ENCODE assay signal across 11 cellular contexts in the genomic region with DNA sequence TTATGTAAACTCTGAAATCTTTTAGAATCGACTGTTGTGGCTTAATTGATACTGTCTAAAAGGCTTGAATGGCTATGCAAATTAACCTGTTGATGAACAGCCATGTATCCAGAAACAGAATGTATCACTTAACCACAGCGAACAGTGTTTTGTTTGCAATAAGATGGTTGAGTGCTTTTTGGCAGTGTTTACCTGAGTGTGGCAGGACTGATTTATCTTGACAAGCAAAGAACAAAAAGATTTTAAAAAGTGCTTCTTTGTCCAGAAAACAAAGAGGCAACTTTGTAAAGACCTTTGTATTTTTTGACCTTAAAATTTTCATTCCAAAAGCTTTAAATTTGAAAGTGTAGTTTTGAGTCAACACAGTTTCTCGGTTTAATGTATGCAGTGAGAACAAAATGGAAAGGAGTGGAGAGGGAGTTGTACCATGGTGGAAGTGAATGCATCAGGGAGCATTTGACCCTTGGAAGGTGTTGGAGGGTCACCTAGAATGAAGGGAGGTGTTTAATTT. TPM values are rescaled to one million over a fixed set of nuclear protein-coding genes. Genes with fewer than 3 reads are reported as not detected.
DNase-seq lines count a peak whose midpoint lies in the region; ATAC-seq, FAIRE-seq and TF ChIP-seq lines count a peak whose summit lies in the region.
"Had no signal": no experiment of that assay in that cellular context is flagged by ENCODE, and none has a peak within 500 bp of the region (broad histone marks: within the 10 kb centered on the region; RNA-seq: fewer than 3 reads in every experiment).

No MANE protein-coding gene starts in this region.

- H3K36me3 ChIP-seq in GM12878 (ENCODE audit: control insufficient read depth in 2 of 2, insufficient read depth in 2 of 2, low read length in 1 of 2) = no peaks in the 10 kb centered on the region
- H3K36me3 ChIP-seq: ovary had no signal

- 5% methylated on average over 3 of the region's 3 CpGs for WGBS in GM12878 (ENCODE audit: insufficient coverage, insufficient replicate concordance, low lambda C conversion rate, missing lambda C conversion rate)

- FAIRE-seq in GM12878 (lab: Jason Lieb, UNC) = peak; percentile 88

- BruUV-seq in GM12878 (replicated peaks; lab: Mats Ljungman, UMichigan) = no TSS peak

- no peak for TF ChIP-seq RAD21 in GM12878 (IDR thresholded peaks at IDR 0.05; ENCODE audit: insufficient read depth, low read depth, low read length)

- CTCF ChIA-PET in GM12878 (lab: Yijun Ruan, JAX) = interaction anchor here (1.0 to 2.0 kb wide), 4 partner anchors 23 to 116 kb away, joined by 3 to 13 read pairs (median 4); no protein-coding TSS in a partner anchor

- intact Hi-C loops in GM12878 (cut with micrococcal nuclease; ENCODE audit: unreplicated experiment) = loop anchor here (1.0 kb wide), 1 partner anchor 29 kb away; no protein-coding TSS in a partner anchor

- peak; percentile 29 to 73; a peak in 2 of 4 replicates for TF ChIP-seq EP300 in GM12878 (IDR thresholded peaks at IDR 0.05; ENCODE audit: borderline replicate concordance in 1 of 2, control insufficient read depth in 1 of 2, low read depth in 2 of 2, low read length in 2 of 2)

- no peaks in the 10 kb centered on the region for H3K27me3 ChIP-seq in GM12878 (replicated peaks in 1 of 2; ENCODE audit: control insufficient read depth in 2 of 2, insufficient read depth in 2 of 2, low read length in 1 of 2)
- H3K27me3 ChIP-seq: ovary had no signal

- TF ChIP-seq CTCF in GM12878 (IDR thresholded peaks at IDR 0.05 in 2 of 3, conservative IDR thresholded peaks at IDR 0.05 in 1 of 3; ENCODE audit: control insufficient read depth in 2 of 3, extremely low read depth in 1 of 3, insufficient read depth in 1 of 3, low read depth in 3 of 3, low read length in 3 of 3) = no peak

- H2AFZ ChIP-seq in GM12878 (ENCODE audit: control insufficient read depth, low read depth, low read length) = no peak overlapping the region; the same call in 1 of the 2 replicates

- no peak overlapping the region for H3K9ac ChIP-seq in GM12878 (ENCODE audit: control insufficient read depth, insufficient read depth, low read length)

- POLR2A ChIA-PET in GM12878 (lab: Charles Lee) = interaction anchor here (2.1 kb wide), 1 partner anchor 11 kb away, joined by 9 read pairs; no protein-coding TSS in a partner anchor

- peaks cover 17% of the 10 kb centered on the region for H3K4me1 ChIP-seq in GM12878 (ENCODE audit: control insufficient read depth, insufficient read depth, low read length)

- DNase-seq in GM12878 (ENCODE audit: low read depth, low spot score) (peak; percentile 73), dermis blood vessel endothelial cell (no peak), globus pallidus (ENCODE audit: low spot score) (no peak), kidney glomerular epithelial cell (lab: John Stamatoyannopoulos, UW) (no peak), RPMI8226 (no peak)
- DNase-seq: activated CD8-positive, alpha-beta memory T cell treated with anti-CD3 and anti-CD28 coated beads, Interleukin-2, amount 50 U/mL, for 48 hours; ovary; SIG-M5 had no signal

- H3K9me3 ChIP-seq in GM12878 (replicated peaks; ENCODE audit: control insufficient read depth, insufficient read depth, low read length) = no peaks in the 10 kb centered on the region
- H3K9me3 ChIP-seq: ovary had no signal

- peak overlapping the region; percentile 39; the same call in 1 of the 2 replicates for H3K4me3 ChIP-seq in GM12878
- H3K4me3 ChIP-seq: ovary had no signal

- RAD21 ChIA-PET in GM12878 (lab: Charles Lee; ENCODE audit: unreplicated experiment) = interaction anchor here (0.8 to 2.7 kb wide), 5 partner anchors 16 to 86 kb away, joined by 3 to 12 read pairs (median 9); a partner anchor contains a TSS

- SMC1A ChIA-PET in GM12878 (lab: Charles Lee; ENCODE audit: uncharacterized antibody, unreplicated experiment) = interaction anchor here (0.9 to 2.6 kb wide), 13 partner anchors 10 to 117 kb away, joined by 3 to 17 read pairs (median 4); a partner anchor contains a TSS

- TF ChIP-seq POLR2A in GM12878 (IDR thresholded peaks at IDR 0.05; ENCODE audit: low read depth, low read length) = no peak

- peaks cover 74% of the 10 kb centered on the region for H3K79me2 ChIP-seq in GM12878 (ENCODE audit: control insufficient read depth, insufficient read depth, low read length)

- no peaks in the 10 kb centered on the region for H4K20me1 ChIP-seq in GM12878 (ENCODE audit: control insufficient read depth, insufficient read depth)

- H3K27ac ChIP-seq in GM12878 (ENCODE audit: control insufficient read depth, insufficient read depth) = peak overlapping the region; percentile 52
- H3K27ac ChIP-seq: ovary had no signal

- ATAC-seq in GM18870 (IDR thresholded peaks at IDR 0.05; ENCODE audit: unreplicated experiment) (peak; percentile 97), GM21786 (IDR thresholded peaks at IDR 0.05; ENCODE audit: unreplicated experiment) (peak; percentile 93), HG03432 (IDR thresholded peaks at IDR 0.05; ENCODE audit: unreplicated experiment) (peak; percentile 92), GM12878 (peak; percentile 97)

- peak overlapping the region; percentile 82 for H3K4me2 ChIP-seq in GM12878 (ENCODE audit: control insufficient read depth, insufficient read depth)

- in situ Hi-C loops in GM12878 (cut with MboI) = no loop called here

TF ChIP-seq in GM12878, 131 proteins besides CTCF, POLR2A, EP300 and RAD21 (continues in another document):
- no peak for TF ChIP-seq WRNIP1 (IDR thresholded peaks at IDR 0.05; ENCODE audit: borderline replicate concordance, low read depth, low read length)
- 0 out of 2 replicates have a peak, but pooled peaks have one; percentile 22 for TF ChIP-seq YY1 (IDR thresholded peaks at IDR 0.05; ENCODE audit: low read depth, low read length)
- TF ChIP-seq YBX1 (IDR thresholded peaks at IDR 0.05) = no peak
- TF ChIP-seq, protein P1, sequence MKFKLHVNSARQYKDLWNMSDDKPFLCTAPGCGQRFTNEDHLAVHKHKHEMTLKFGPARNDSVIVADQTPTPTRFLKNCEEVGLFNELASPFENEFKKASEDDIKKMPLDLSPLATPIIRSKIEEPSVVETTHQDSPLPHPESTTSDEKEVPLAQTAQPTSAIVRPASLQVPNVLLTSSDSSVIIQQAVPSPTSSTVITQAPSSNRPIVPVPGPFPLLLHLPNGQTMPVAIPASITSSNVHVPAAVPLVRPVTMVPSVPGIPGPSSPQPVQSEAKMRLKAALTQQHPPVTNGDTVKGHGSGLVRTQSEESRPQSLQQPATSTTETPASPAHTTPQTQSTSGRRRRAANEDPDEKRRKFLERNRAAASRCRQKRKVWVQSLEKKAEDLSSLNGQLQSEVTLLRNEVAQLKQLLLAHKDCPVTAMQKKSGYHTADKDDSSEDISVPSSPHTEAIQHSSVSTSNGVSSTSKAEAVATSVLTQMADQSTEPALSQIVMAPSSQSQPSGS (IDR thresholded peaks at IDR 0.05; ENCODE audit: low read length) = peak; percentile 64; the same call in 1 of the 2 replicates
- TF ChIP-seq BHLHE40 (IDR thresholded peaks at IDR 0.05; ENCODE audit: borderline replicate concordance in 1 of 2, low read depth in 2 of 2, low read length in 1 of 2) = peak in 1 of 2 experiments; percentile 67; a peak in 2 of 4 replicates
- peak; percentile 70; the same call in 1 of the 2 replicates for TF ChIP-seq CBFB (IDR thresholded peaks at IDR 0.05; ENCODE audit: low read depth)
- TF ChIP-seq ZNF217 (IDR thresholded peaks at IDR 0.05) = peak; percentile 75; the same call in 1 of the 2 replicates
- TF ChIP-seq EZH2 (IDR thresholded peaks at IDR 0.05; ENCODE audit: borderline replicate concordance, control insufficient read depth, low read depth, low read length) = no peak
- TF ChIP-seq FOS (IDR thresholded peaks at IDR 0.05; ENCODE audit: borderline replicate concordance, extremely low read depth, insufficient read length) = no peak
- TF ChIP-seq TBL1XR1 (IDR thresholded peaks at IDR 0.05; ENCODE audit: low read depth, low read length) = no peak
- TF ChIP-seq MEF2A (IDR thresholded peaks at IDR 0.05; ENCODE audit: insufficient read depth, low read depth, low read length) = 0 out of 2 replicates have a peak, but pooled peaks have one; percentile 12
- peak; percentile 39 for TF ChIP-seq NFIC (IDR thresholded peaks at IDR 0.05; ENCODE audit: low read depth, low read length)
- TF ChIP-seq HDGF (IDR thresholded peaks at IDR 0.05) = no peak
- no peak for TF ChIP-seq STAT1 (conservative IDR thresholded peaks at IDR 0.05)
- peak; percentile 69; the same call in 1 of the 2 replicates for TF ChIP-seq NR2F1 (conservative IDR thresholded peaks at IDR 0.05)
- no peak for TF ChIP-seq MXI1 (IDR thresholded peaks at IDR 0.05; ENCODE audit: low read depth, low read length)
- peak; percentile 53; the same call in 1 of the 2 replicates for TF ChIP-seq PML (IDR thresholded peaks at IDR 0.05; ENCODE audit: low read length)
- TF ChIP-seq ZNF384 (IDR thresholded peaks at IDR 0.05; ENCODE audit: borderline replicate concordance, low read depth, low read length) = no peak
- peak; percentile 55 for TF ChIP-seq MEF2B (IDR thresholded peaks at IDR 0.05; ENCODE audit: partially characterized antibody, poor library complexity, severe bottlenecking)
- peak; percentile 31; the same call in 1 of the 2 replicates for TF ChIP-seq CREB1 (IDR thresholded peaks at IDR 0.05; ENCODE audit: low read depth)
- TF ChIP-seq RUNX3 (IDR thresholded peaks at IDR 0.05; ENCODE audit: low read length) = peak; percentile 91

RNA-seq across cellular contexts. Expression of a gene that starts 18.0 kb away (rescaled TPM):
- 220 and 233 TPM in 2 replicates for total RNA-seq in GM12878 (2013; cell fraction: nucleolus; rRNA removed)
- total RNA-seq in GM12878 (2014; rRNA removed) (16.2 and 19.8 TPM in 2 replicates), GM12878 (2014; rRNA removed; fragmentation: Illumina TruSeq; extraction: Trizol) (20.9 and 23.2 TPM in 2 replicates), GM12878 (2021) (22.6 and 23.4 TPM in 2 replicates), dermis blood vessel endothelial cell (12.3 and 14.6 TPM in 2 replicates)
- polyA plus RNA-seq in GM12878 (2011; ENCODE audit: low read depth) = 17.2 TPM
- polyA plus RNA-seq in GM12878 (2011; rRNA removed) (9.6 and 13.3 TPM in 2 replicates), GM12878 (2014; fragmentation: Illumina TruSeq; extraction: Trizol) (17.7 and 18.2 TPM in 2 replicates), GM12878 (2014; fragmentation: Nextera tagmentation; extraction: Ambion mirVana) (1 to 10 TPM; 1.3 to 4.5 TPM), GM12878 (2014; rRNA removed) (14.2 and 14.5 TPM in 2 replicates), GM12878 (2016; fragmentation: Nextera tagmentation; extraction: Ambion mirVana) (10 to 100 TPM; 24.0 to 25.8 TPM)
- polyA plus RNA-seq in GM12878 (2011; cell fraction: cytosol; rRNA removed) = 9.3 and 10.7 TPM in 2 replicates
- 19.6 and 20.4 TPM in 2 replicates for polyA plus RNA-seq in GM12878 (2011; cell fraction: nucleus; rRNA removed)
- polyA plus RNA-seq in GM12878 (2012) = 15.2 and 18.9 TPM in 2 replicates
- polyA minus RNA-seq in GM12878 (2011; rRNA and poly(A)+ RNA removed) = 21.9 and 25.0 TPM in 2 replicates
- polyA minus RNA-seq in GM12878 (2011; cell fraction: cytosol; rRNA and poly(A)+ RNA removed) = 6.1 and 7.2 TPM in 2 replicates
- polyA minus RNA-seq in GM12878 (2011; cell fraction: nucleus; rRNA and poly(A)+ RNA removed) = 46.3 and 78.8 TPM in 2 replicates
